Comparison of ENCODE assay signal across 17 cellular contexts in the genomic region with DNA sequence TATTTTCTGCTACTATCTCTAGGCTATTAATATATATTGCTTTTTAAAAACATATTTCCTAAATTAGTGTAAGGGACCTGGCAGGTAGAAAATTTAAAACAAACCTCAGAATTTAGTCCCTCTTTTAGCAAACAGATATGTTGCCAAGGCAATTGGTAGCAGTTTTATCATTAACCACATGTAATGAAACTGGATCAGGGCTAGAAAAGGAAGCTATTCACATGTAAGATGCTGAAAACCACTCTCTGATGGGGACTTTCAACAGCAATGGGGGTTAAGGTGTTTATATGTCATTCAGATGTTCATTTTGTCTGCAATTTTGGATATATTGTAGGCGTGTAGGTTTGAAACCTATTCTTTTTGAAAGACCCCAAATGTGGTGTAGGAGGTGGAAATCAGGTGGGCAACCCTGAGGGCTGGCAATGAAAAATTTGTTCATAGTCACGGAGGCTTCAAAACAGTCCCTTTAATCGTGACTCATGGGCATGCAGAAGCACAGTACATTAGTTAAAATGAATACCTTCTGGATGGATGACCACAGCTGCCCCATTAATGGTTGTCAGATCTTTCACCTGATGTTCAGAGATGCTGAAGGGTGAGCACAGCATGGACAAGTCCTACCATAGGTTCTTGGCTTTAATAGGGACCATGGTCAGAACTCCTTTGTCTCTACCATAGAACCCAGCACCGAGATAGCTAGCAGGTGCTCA. TPM values are rescaled to one million over a fixed set of nuclear protein-coding genes. Genes with fewer than 3 reads are reported as not detected.
DNase-seq lines count a peak whose midpoint lies in the region; ATAC-seq lines count a peak whose summit lies in the region.
"Had no signal": no experiment of that assay in that cellular context is flagged by ENCODE, and none has a peak within 500 bp of the region (broad histone marks: within the 10 kb centered on the region; RNA-seq: fewer than 3 reads in every experiment).

No MANE protein-coding gene starts in this region.

- DNase-seq in RPMI8226: peak; percentile 35
- DNase-seq in left lobe of liver (ENCODE audit: low spot score): no peak
- no peak for DNase-seq in NCI-H1436 (lab: John Stamatoyannopoulos, UW)
- no peak for DNase-seq in nucleus accumbens (lab: John Stamatoyannopoulos, UW)
- DNase-seq in SW 1271 (lab: John Stamatoyannopoulos, UW): no peak
- no peak for DNase-seq in SHP77 (lab: John Stamatoyannopoulos, UW)
- DNase-seq: activated CD4-positive, alpha-beta T cell treated with anti-CD3 and anti-CD28 coated beads, Interleukin-2, amount 10 ng/mL, durations not matched to agents 7 days and 5 days; aorta; CD4-positive, alpha-beta memory T cell; IMR-90; NCI-H2081; NCI-H524 treated with DMSO at 0.1 percent for 48 hours; OCI-M1; ovary; stimulated activated CD4-positive, alpha-beta T cell treated with anti-CD3 and anti-CD28 coated beads, Interleukin-4, amount 100 ng/mL, for 1 hour had no signal

- peak; percentile 53 for ATAC-seq in GM18511 (IDR thresholded peaks at IDR 0.05; ENCODE audit: unreplicated experiment)
- ATAC-seq in HG02938 (IDR thresholded peaks at IDR 0.05; ENCODE audit: unreplicated experiment): peak; percentile 52
- ATAC-seq in left lobe of liver: peak; percentile 68

RNA-seq across cellular contexts. Expression of a gene that starts 5.9 kb away (rescaled TPM):
- 21.4 TPM for total RNA-seq in left lobe of liver
- total RNA-seq: activated CD4-positive, alpha-beta T cell treated with anti-CD3 and anti-CD28 coated beads, Interleukin-2, amount 10 ng/mL, durations not matched to agents 7 days and 5 days had no signal
